In the genomic region with DNA sequence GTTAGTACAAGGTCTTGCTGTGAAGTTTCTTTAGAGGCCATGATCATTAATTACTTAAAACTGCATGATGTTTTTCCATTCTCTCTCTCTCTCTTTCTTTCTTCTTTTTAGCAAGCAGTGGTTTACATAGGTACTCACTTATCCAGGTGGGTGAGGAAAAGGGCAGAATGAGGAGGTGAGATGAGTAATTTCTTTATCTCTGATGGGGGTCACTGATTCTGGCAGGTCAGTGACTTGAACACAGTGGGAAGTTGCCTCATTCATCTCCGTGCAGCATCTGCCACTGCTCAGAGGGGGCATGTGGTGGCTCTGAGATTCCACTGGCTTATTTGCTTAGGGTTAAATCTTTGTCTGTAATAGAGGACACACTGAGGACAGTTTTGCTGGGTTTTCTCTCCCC, we compare ENCODE assay signal across 11 cellular contexts.
DNase-seq lines count a peak whose midpoint lies in the region; ATAC-seq and TF ChIP-seq lines count a peak whose summit lies in the region.
"Had no signal": no experiment of that assay in that cellular context is flagged by ENCODE, and none has a peak within 500 bp of the region (broad histone marks: within the 10 kb centered on the region; RNA-seq: fewer than 3 reads in every experiment).

No MANE protein-coding gene starts in this region.

- TF ChIP-seq CTCF in brain (conservative IDR thresholded peaks at IDR 0.05) (no peak), transverse colon (IDR thresholded peaks at IDR 0.05) (no peak), PC-9 (conservative IDR thresholded peaks at IDR 0.05) (no peak)

- TF ChIP-seq EP300 in transverse colon (IDR thresholded peaks at IDR 0.05; ENCODE audit: low read depth) = no peak

- peak; percentile 24 for DNase-seq in activated CD4-positive, alpha-beta memory T cell treated with anti-CD3 and anti-CD28 coated beads for 36 hours
- no peak for DNase-seq in activated CD4-positive, alpha-beta memory T cell treated with anti-CD3 and anti-CD28 coated beads, Interleukin-2, amount 10 ng/mL, durations not matched to agents 7 days and 5 days
- DNase-seq in transverse colon (no peak), DMS 273 treated with DMSO at 0.1 percent for 48 hours (lab: John Stamatoyannopoulos, UW) (no peak), PC-9 (no peak)
- no peak for DNase-seq in activated T-helper 1 cell treated with anti-CD3 and anti-CD28 coated beads, Interleukin-12 subunit alpha, Interleukin-12 subunit beta, Interleukin-2, Interleukin-4 antibody, amounts not matched to agents 30 ng/mL and 10 ng/mL and 1 ng/mL, durations not matched to agents 14 hours and 24 hours and 36 hours (ENCODE audit: low spot score)
- DNase-seq: colonic mucosa, trophoblast cell had no signal

- no peaks in the 10 kb centered on the region for H3F3A ChIP-seq in PC-9 (ENCODE audit: insufficient read depth, low read depth)

- 59% methylated on average over 1 of the region's 1 CpG; no CpG with 5 or more reads in 1 of the 2 donors for WGBS in transverse colon (ENCODE audit: low coverage in 1 of 2), 2 donors

- no peaks in the 10 kb centered on the region for H3K36me3 Mint-ChIP-seq in activated CD4-positive, alpha-beta memory T cell treated with anti-CD3 and anti-CD28 coated beads for 36 hours
- H3K36me3 Mint-ChIP-seq in activated CD4-positive, alpha-beta memory T cell treated with anti-CD3 and anti-CD28 coated beads, Interleukin-2, amount 10 ng/mL, durations not matched to agents 7 days and 5 days (ENCODE audit: low read depth) = no peaks in the 10 kb centered on the region
- peaks cover 26% of the 10 kb centered on the region for H3K36me3 Mint-ChIP-seq in brain
- no peaks in the 10 kb centered on the region for H3K36me3 Mint-ChIP-seq in activated T-helper 1 cell treated with anti-CD3 and anti-CD28 coated beads, Interleukin-12 subunit alpha, Interleukin-12 subunit beta, Interleukin-2, Interleukin-4 antibody, amounts not matched to agents 30 ng/mL and 10 ng/mL and 1 ng/mL, durations not matched to agents 14 hours and 24 hours and 36 hours (ENCODE audit: low read depth)

- no peak overlapping the region for H3K4me3 ChIP-seq in transverse colon
- no peak overlapping the region for H3K4me3 ChIP-seq in PC-9
- H3K4me3 ChIP-seq: colonic mucosa had no signal

- H3K4me1 ChIP-seq in transverse colon (peaks cover 0 to 13% (median 5%) of the 10 kb centered on the region in 4 donors), PC-9 (replicated peaks; ENCODE audit: insufficient read depth) (no peaks in the 10 kb centered on the region)
- H3K4me1 ChIP-seq: colonic mucosa had no signal

- ATAC-seq in HG02885 (IDR thresholded peaks at IDR 0.05; ENCODE audit: poor library complexity, unreplicated experiment) = peak; percentile 66
- ATAC-seq: sciatic nerve had no signal

- H4K20me1 ChIP-seq in PC-9 (ENCODE audit: insufficient read depth) = no peaks in the 10 kb centered on the region

- H3K4me2 ChIP-seq in PC-9 = no peak overlapping the region

- no peaks in the 10 kb centered on the region for H3K27me3 Mint-ChIP-seq in activated CD4-positive, alpha-beta memory T cell treated with anti-CD3 and anti-CD28 coated beads for 36 hours
- no peaks in the 10 kb centered on the region for H3K27me3 Mint-ChIP-seq in activated CD4-positive, alpha-beta memory T cell treated with anti-CD3 and anti-CD28 coated beads, Interleukin-2, amount 10 ng/mL, durations not matched to agents 7 days and 5 days
- H3K27me3 Mint-ChIP-seq in brain = peaks cover 9% of the 10 kb centered on the region
- H3K27me3 Mint-ChIP-seq in activated T-helper 1 cell treated with anti-CD3 and anti-CD28 coated beads, Interleukin-12 subunit alpha, Interleukin-12 subunit beta, Interleukin-2, Interleukin-4 antibody, amounts not matched to agents 30 ng/mL and 10 ng/mL and 1 ng/mL, durations not matched to agents 14 hours and 24 hours and 36 hours (ENCODE audit: insufficient read depth) = peaks cover 2% of the 10 kb centered on the region

- BruUV-seq in PC-9 (replicated peaks; lab: Mats Ljungman, UMichigan) = no TSS peak

- H3K9me2 ChIP-seq in PC-9 (ENCODE audit: insufficient read depth) = no peaks in the 10 kb centered on the region

- H3K79me2 ChIP-seq in PC-9 (ENCODE audit: low read depth) = no peaks in the 10 kb centered on the region

- POLR2A ChIA-PET in activated CD4-positive, alpha-beta memory T cell treated with anti-CD3 and anti-CD28 coated beads for 36 hours (lab: Charles Lee) = no interaction called here
- POLR2A ChIA-PET in activated CD4-positive, alpha-beta memory T cell treated with anti-CD3 and anti-CD28 coated beads, Interleukin-2, amount 10 ng/mL, durations not matched to agents 7 days and 5 days (lab: Charles Lee) = no interaction called here
- POLR2A ChIA-PET in PC-9 (lab: Charles Lee; ENCODE audit: unreplicated experiment) = interaction anchor here (0.6 kb wide), 1 partner anchor 14 kb away, joined by 6 read pairs; no protein-coding TSS in a partner anchor

- H3K27ac ChIP-seq in transverse colon (peak overlapping the region; percentile 40 to 76 (median 58)), PC-9 (no peak overlapping the region)
- H3K27ac ChIP-seq: colonic mucosa had no signal

- peaks cover 11% of the 10 kb centered on the region for H3K4me1 Mint-ChIP-seq in activated CD4-positive, alpha-beta memory T cell treated with anti-CD3 and anti-CD28 coated beads for 36 hours (ENCODE audit: low read depth)
- no peaks in the 10 kb centered on the region for H3K4me1 Mint-ChIP-seq in activated CD4-positive, alpha-beta memory T cell treated with anti-CD3 and anti-CD28 coated beads, Interleukin-2, amount 10 ng/mL, durations not matched to agents 7 days and 5 days
- peaks cover 40% of the 10 kb centered on the region for H3K4me1 Mint-ChIP-seq in brain
- peaks cover 7% of the 10 kb centered on the region for H3K4me1 Mint-ChIP-seq in activated T-helper 1 cell treated with anti-CD3 and anti-CD28 coated beads, Interleukin-12 subunit alpha, Interleukin-12 subunit beta, Interleukin-2, Interleukin-4 antibody, amounts not matched to agents 30 ng/mL and 10 ng/mL and 1 ng/mL, durations not matched to agents 14 hours and 24 hours and 36 hours (ENCODE audit: low read depth)

- H3K9me3 Mint-ChIP-seq in activated CD4-positive, alpha-beta memory T cell treated with anti-CD3 and anti-CD28 coated beads for 36 hours = no peaks in the 10 kb centered on the region
- H3K9me3 Mint-ChIP-seq in activated CD4-positive, alpha-beta memory T cell treated with anti-CD3 and anti-CD28 coated beads, Interleukin-2, amount 10 ng/mL, durations not matched to agents 7 days and 5 days = no peaks in the 10 kb centered on the region
- no peaks in the 10 kb centered on the region for H3K9me3 Mint-ChIP-seq in brain
- H3K9me3 Mint-ChIP-seq in activated T-helper 1 cell treated with anti-CD3 and anti-CD28 coated beads, Interleukin-12 subunit alpha, Interleukin-12 subunit beta, Interleukin-2, Interleukin-4 antibody, amounts not matched to agents 30 ng/mL and 10 ng/mL and 1 ng/mL, durations not matched to agents 14 hours and 24 hours and 36 hours = no peaks in the 10 kb centered on the region

- in situ Hi-C loops in transverse colon (cut with MboI; ENCODE audit: low pct_ligation_motif_present in 1 of 4, low pct_unique_long_range_greater_than_20kb in 1 of 4, low sequenced_read_pairs in 3 of 4) = no loop called here

- peaks cover 0 to 39% (median 19%) of the 10 kb centered on the region in 4 donors for H3K36me3 ChIP-seq in transverse colon
- H3K36me3 ChIP-seq in PC-9 (ENCODE audit: low read depth) = 0 out of 2 replicates have a peak, but pooled peaks cover 5% of the 10 kb centered on the region

- H3K9me3 ChIP-seq in transverse colon (no peaks in the 10 kb centered on the region), PC-9 (ENCODE audit: insufficient read depth, low read depth) (no peaks in the 10 kb centered on the region)
- H3K9me3 ChIP-seq: colonic mucosa had no signal

- CTCF ChIA-PET in activated CD4-positive, alpha-beta memory T cell treated with anti-CD3 and anti-CD28 coated beads for 36 hours (lab: Charles Lee) = interaction anchor here (0.7 kb wide), 1 partner anchor 108 kb away, joined by 3 read pairs; no protein-coding TSS in a partner anchor
- CTCF ChIA-PET in activated CD4-positive, alpha-beta memory T cell treated with anti-CD3 and anti-CD28 coated beads, Interleukin-2, amount 10 ng/mL, durations not matched to agents 7 days and 5 days (lab: Charles Lee) = no interaction called here
- CTCF ChIA-PET in PC-9 (lab: Charles Lee) = no interaction called here

- H3K4me3 Mint-ChIP-seq in activated CD4-positive, alpha-beta memory T cell treated with anti-CD3 and anti-CD28 coated beads for 36 hours = no peak overlapping the region
- no peak overlapping the region for H3K4me3 Mint-ChIP-seq in activated CD4-positive, alpha-beta memory T cell treated with anti-CD3 and anti-CD28 coated beads, Interleukin-2, amount 10 ng/mL, durations not matched to agents 7 days and 5 days
- H3K4me3 Mint-ChIP-seq in brain = no peak overlapping the region
- H3K4me3 Mint-ChIP-seq in activated T-helper 1 cell treated with anti-CD3 and anti-CD28 coated beads, Interleukin-12 subunit alpha, Interleukin-12 subunit beta, Interleukin-2, Interleukin-4 antibody, amounts not matched to agents 30 ng/mL and 10 ng/mL and 1 ng/mL, durations not matched to agents 14 hours and 24 hours and 36 hours = no peak overlapping the region

- TF ChIP-seq POLR2A in transverse colon (IDR thresholded peaks at IDR 0.05) = no peak

- H2AFZ ChIP-seq in PC-9 = no peak overlapping the region

- H3K27ac Mint-ChIP-seq in activated CD4-positive, alpha-beta memory T cell treated with anti-CD3 and anti-CD28 coated beads for 36 hours = no peak overlapping the region
- no peak overlapping the region for H3K27ac Mint-ChIP-seq in activated CD4-positive, alpha-beta memory T cell treated with anti-CD3 and anti-CD28 coated beads, Interleukin-2, amount 10 ng/mL, durations not matched to agents 7 days and 5 days
- H3K27ac Mint-ChIP-seq in brain = peak overlapping the region in 3 of 5 experiments; percentile 21 to 54 (median 44)
- H3K27ac Mint-ChIP-seq in activated T-helper 1 cell treated with anti-CD3 and anti-CD28 coated beads, Interleukin-12 subunit alpha, Interleukin-12 subunit beta, Interleukin-2, Interleukin-4 antibody, amounts not matched to agents 30 ng/mL and 10 ng/mL and 1 ng/mL, durations not matched to agents 14 hours and 24 hours and 36 hours = no peak overlapping the region

- H3K27me3 ChIP-seq in transverse colon (no peaks in the 10 kb centered on the region), PC-9 (ENCODE audit: insufficient read depth, low read depth) (no peaks in the 10 kb centered on the region)
- H3K27me3 ChIP-seq: colonic mucosa had no signal

- intact Hi-C loops in activated CD4-positive, alpha-beta memory T cell treated with anti-CD3 and anti-CD28 coated beads for 36 hours (cut with micrococcal nuclease) = no loop called here
- intact Hi-C loops in transverse colon (cut with DNase I; ENCODE audit: low total_unique reads) = no loop called here
- intact Hi-C loops in PC-9 (cut with micrococcal nuclease; ENCODE audit: unreplicated experiment) = no loop called here
- intact Hi-C loops in activated T-helper 1 cell treated with anti-CD3 and anti-CD28 coated beads, Interleukin-12 subunit alpha, Interleukin-12 subunit beta, Interleukin-2, Interleukin-4 antibody, amounts not matched to agents 30 ng/mL and 10 ng/mL and 1 ng/mL, durations not matched to agents 14 hours and 24 hours and 36 hours (cut with micrococcal nuclease) = no loop called here

Comparison
In these comparisons a context has a peak if more than half of its experiments do, and no peak if none do; other contexts are left out.
1. H3K27ac Mint-ChIP-seq: peak in brain (3 of 5); none in activated CD4-positive, alpha-beta memory T cell treated with anti-CD3 and anti-CD28 coated beads for 36 hours (single experiment), activated CD4-positive, alpha-beta memory T cell treated with anti-CD3 and anti-CD28 coated beads, Interleukin-2, amount 10 ng/mL, durations not matched to agents 7 days and 5 days (single experiment) and activated T-helper 1 cell treated with anti-CD3 and anti-CD28 coated beads, Interleukin-12 subunit alpha, Interleukin-12 subunit beta, Interleukin-2, Interleukin-4 antibody, amounts not matched to agents 30 ng/mL and 10 ng/mL and 1 ng/mL, durations not matched to agents 14 hours and 24 hours and 36 hours (single experiment).